Comparison of ENCODE assay signal across 17 cellular contexts in genomic region chr7:17624379-17624778, GRCh38.
"Had no signal": no experiment of that assay in that cellular context is flagged by ENCODE, and none has a peak within 500 bp of the region (broad histone marks: within the 10 kb centered on the region; RNA-seq: fewer than 3 reads in every experiment).

No MANE protein-coding gene starts in this region.

- DNase-seq: activated B cell treated with CpG ODN at 0.5 μM for 24 hours; activated CD4-positive, alpha-beta memory T cell treated with anti-CD3 and anti-CD28 coated beads for 36 hours; activated CD4-positive, alpha-beta T cell treated with anti-CD3 and anti-CD28 coated beads for 4 hours; activated CD8-positive, alpha-beta memory T cell treated with anti-CD3 and anti-CD28 coated beads, Interleukin-2, amount 10 ng/mL, durations not matched to agents 7 days and 5 days; effector memory CD8-positive, alpha-beta T cell; foreskin melanocyte; hypothalamus; islet precursor cell; midbrain; right lobe of liver; spleen; stimulated activated CD4-positive, alpha-beta T cell treated with anti-CD3 and anti-CD28 coated beads, Interleukin-4, amount 100 ng/mL, for 4 hours; upper lobe of right lung had no signal

- H3K4me3 Mint-ChIP-seq: activated B cell treated with CpG ODN at 0.5 μM for 24 hours; activated CD4-positive, alpha-beta memory T cell treated with anti-CD3 and anti-CD28 coated beads for 36 hours; activated CD8-positive, alpha-beta memory T cell treated with anti-CD3 and anti-CD28 coated beads, Interleukin-2, amount 10 ng/mL, durations not matched to agents 7 days and 5 days; activated naive CD8-positive, alpha-beta T cell; effector memory CD8-positive, alpha-beta T cell; neural crest cell; stimulated activated memory B cell treated with anti-CD40 and anti-IgM and Interleukin-4, amounts not matched to agents 10 μg/mL and 1 μg/mL and 100 μg/mL, for 72 hours had no signal

- H3K27ac Mint-ChIP-seq: activated B cell treated with CpG ODN at 0.5 μM for 24 hours; activated CD4-positive, alpha-beta memory T cell treated with anti-CD3 and anti-CD28 coated beads for 36 hours; activated CD8-positive, alpha-beta memory T cell treated with anti-CD3 and anti-CD28 coated beads, Interleukin-2, amount 10 ng/mL, durations not matched to agents 7 days and 5 days; activated naive CD8-positive, alpha-beta T cell; effector memory CD8-positive, alpha-beta T cell; stimulated activated memory B cell treated with anti-CD40 and anti-IgM and Interleukin-4, amounts not matched to agents 10 μg/mL and 1 μg/mL and 100 μg/mL, for 72 hours had no signal

- H3K27me3 ChIP-seq: right lobe of liver, spleen, upper lobe of right lung had no signal

- H3K27me3 Mint-ChIP-seq: activated B cell treated with CpG ODN at 0.5 μM for 24 hours; activated CD4-positive, alpha-beta memory T cell treated with anti-CD3 and anti-CD28 coated beads for 36 hours; activated CD8-positive, alpha-beta memory T cell treated with anti-CD3 and anti-CD28 coated beads, Interleukin-2, amount 10 ng/mL, durations not matched to agents 7 days and 5 days; activated naive CD8-positive, alpha-beta T cell; effector memory CD8-positive, alpha-beta T cell; stimulated activated memory B cell treated with anti-CD40 and anti-IgM and Interleukin-4, amounts not matched to agents 10 μg/mL and 1 μg/mL and 100 μg/mL, for 72 hours had no signal

- H3K9me3 Mint-ChIP-seq: activated B cell treated with CpG ODN at 0.5 μM for 24 hours; activated CD4-positive, alpha-beta memory T cell treated with anti-CD3 and anti-CD28 coated beads for 36 hours; effector memory CD8-positive, alpha-beta T cell; neural crest cell; stimulated activated memory B cell treated with anti-CD40 and anti-IgM and Interleukin-4, amounts not matched to agents 10 μg/mL and 1 μg/mL and 100 μg/mL, for 72 hours had no signal

- ATAC-seq: activated CD8-positive, alpha-beta memory T cell treated with anti-CD3 and anti-CD28 coated beads, Interleukin-2, amount 10 ng/mL, durations not matched to agents 7 days and 5 days; effector memory CD8-positive, alpha-beta T cell; right lobe of liver; stimulated activated memory B cell treated with anti-CD40 and anti-IgM and Interleukin-4, amounts not matched to agents 10 μg/mL and 1 μg/mL and 100 μg/mL, for 72 hours; upper lobe of right lung had no signal

- H3K4me1 Mint-ChIP-seq: activated B cell treated with CpG ODN at 0.5 μM for 24 hours; activated CD8-positive, alpha-beta memory T cell treated with anti-CD3 and anti-CD28 coated beads, Interleukin-2, amount 10 ng/mL, durations not matched to agents 7 days and 5 days; neural crest cell; stimulated activated memory B cell treated with anti-CD40 and anti-IgM and Interleukin-4, amounts not matched to agents 10 μg/mL and 1 μg/mL and 100 μg/mL, for 72 hours had no signal

- H3K36me3 Mint-ChIP-seq: activated CD4-positive, alpha-beta memory T cell treated with anti-CD3 and anti-CD28 coated beads for 36 hours; activated CD8-positive, alpha-beta memory T cell treated with anti-CD3 and anti-CD28 coated beads, Interleukin-2, amount 10 ng/mL, durations not matched to agents 7 days and 5 days; activated naive CD8-positive, alpha-beta T cell; stimulated activated memory B cell treated with anti-CD40 and anti-IgM and Interleukin-4, amounts not matched to agents 10 μg/mL and 1 μg/mL and 100 μg/mL, for 72 hours had no signal

- H3K36me3 ChIP-seq: right lobe of liver, spleen, upper lobe of right lung had no signal

- H3K9me3 ChIP-seq: right lobe of liver, spleen, upper lobe of right lung had no signal

- H3K27ac ChIP-seq: right lobe of liver, spleen, upper lobe of right lung had no signal

- H3K4me3 ChIP-seq: lung, right lobe of liver, spleen, upper lobe of right lung had no signal

- H3K4me1 ChIP-seq: spleen had no signal
